Comparison of ENCODE assay signal across 8 cellular contexts in genomic region chr10:61904711-61905445, GRCh38. TPM values are rescaled to one million over a fixed set of nuclear protein-coding genes. Genes with fewer than 3 reads are reported as not detected.
A peak's percentile ranks its signal among the peaks of the same experiment; 100 is the strongest.
DNase-seq lines count a peak whose midpoint lies in the region; ATAC-seq and TF ChIP-seq lines count a peak whose summit lies in the region.

No MANE protein-coding gene starts in this region.

- DNase-seq in DMS153 (lab: John Stamatoyannopoulos, UW) (peak; percentile 4), SJCRH30 (peak; percentile 51 to 72), astrocyte of the hippocampus (ENCODE audit: low read depth, low spot score) (peak; percentile 82), kidney epithelial cell (ENCODE audit: low read depth) (no peak), OCI-M2 (lab: John Stamatoyannopoulos, UW; ENCODE audit: unreplicated experiment) (no peak)
- peak in 2 of 3 donors; percentile 43 to 55 for DNase-seq in stimulated activated CD4-positive, alpha-beta T cell treated with anti-CD3 and anti-CD28 coated beads, TNF-alpha, amount 100 ng/mL, for 48 hours (ENCODE audit: low read depth in 3 of 3)

- peak; percentile 28 for ATAC-seq in GM19351 (IDR thresholded peaks at IDR 0.05; ENCODE audit: unreplicated experiment)
- peak; percentile 41 for ATAC-seq in HG03442 (IDR thresholded peaks at IDR 0.05; ENCODE audit: unreplicated experiment)

- TF ChIP-seq CTCF in kidney epithelial cell (IDR thresholded peaks at IDR 0.05; ENCODE audit: insufficient read depth, low read length, poor library complexity, severe bottlenecking): peak; percentile 66

- H3K9me3 ChIP-seq in SJCRH30 (replicated peaks): no peaks in the 10 kb centered on the region

- H3K4me1 ChIP-seq in SJCRH30: no peaks in the 10 kb centered on the region

- H3K27me3 ChIP-seq in SJCRH30 (no peaks in the 10 kb centered on the region), kidney epithelial cell (ENCODE audit: control insufficient read depth, insufficient read depth, low read length) (no peaks in the 10 kb centered on the region)

- H3K4me3 ChIP-seq in SJCRH30 (peak overlapping the region; percentile 73), kidney epithelial cell (ENCODE audit: low read depth, low read length) (peak overlapping the region; percentile 75)

- H3K36me3 ChIP-seq in SJCRH30: no peaks in the 10 kb centered on the region; the same call in 1 of the 2 replicates
- H3K36me3 ChIP-seq in kidney epithelial cell (ENCODE audit: control insufficient read depth, insufficient read depth, low read length): peaks cover 1% of the 10 kb centered on the region

- H3K27ac ChIP-seq in SJCRH30: peak overlapping the region; percentile 73; the same call in 1 of the 2 replicates

RNA-seq across cellular contexts. Expression of gene ARID5B, which starts 3.4 kb away (rescaled TPM):
- total RNA-seq in SJCRH30 (2014; rRNA removed; shearing (Covaris generic)): 10.3 and 10.5 TPM in 2 replicates
- total RNA-seq in kidney epithelial cell: 11.6 and 12.0 TPM in 2 replicates

Comparison
In these comparisons a context has a peak if more than half of its experiments do, and no peak if none do; other contexts are left out.
1. DNase-seq: peak in DMS153 (single experiment), SJCRH30 (2 of 2), astrocyte of the hippocampus (single experiment) and stimulated activated CD4-positive, alpha-beta T cell treated with anti-CD3 and anti-CD28 coated beads, TNF-alpha, amount 100 ng/mL, for 48 hours (2 of 3); none in kidney epithelial cell (single experiment) and OCI-M2 (single experiment).